ENCODE assay signal across 11 cellular contexts in genomic region chrX:96453139-96453538, GRCh38.
DNase-seq lines count a peak whose midpoint lies in the region; ATAC-seq lines count a peak whose summit lies in the region.
"Had no signal": no experiment of that assay in that cellular context is flagged by ENCODE, and none has a peak within 500 bp of the region (broad histone marks: within the 10 kb centered on the region; RNA-seq: fewer than 3 reads in every experiment).

No MANE protein-coding gene starts in this region.

- H3K9ac ChIP-seq in mesenchymal stem cell (ENCODE audit: low read length) = no peak overlapping the region

- no peak overlapping the region for H3K18ac ChIP-seq in mesenchymal stem cell (ENCODE audit: low read depth in 1 of 2, low read length in 2 of 2)

- DNase-seq in mesenchymal stem cell (no peak), cerebellum (ENCODE audit: low spot score) (no peak), HAP-1 (ENCODE audit: low spot score in 2 of 2) (no peak), NCI-H524 treated with DMSO at 0.1 percent for 48 hours (lab: John Stamatoyannopoulos, UW) (no peak)
- no peak for DNase-seq in naive thymus-derived CD8-positive, alpha-beta T cell
- DNase-seq: dermis blood vessel endothelial cell; stimulated activated CD4-positive, alpha-beta T cell treated with anti-CD3 and anti-CD28 coated beads, Interleukin-15, amount 100 ng/mL, for 24 hours had no signal

- no peak overlapping the region for H3K14ac ChIP-seq in mesenchymal stem cell (ENCODE audit: low read length in 2 of 2)

- 86% methylated on average over 1 of the region's 3 CpGs for WGBS in mesenchymal stem cell

- H2AFZ ChIP-seq in mesenchymal stem cell (ENCODE audit: low read depth, low read length) = no peak overlapping the region

- no peaks in the 10 kb centered on the region for H3K36me3 Mint-ChIP-seq in naive thymus-derived CD8-positive, alpha-beta T cell

- H3K36me3 ChIP-seq in mesenchymal stem cell (ENCODE audit: control insufficient read depth in 1 of 2, insufficient read depth in 2 of 2, low read depth in 1 of 2, low read length in 2 of 2) (no peaks in the 10 kb centered on the region), HAP-1 (replicated peaks) (no peaks in the 10 kb centered on the region)

- H4K91ac ChIP-seq in mesenchymal stem cell (ENCODE audit: low read length) = no peak overlapping the region

- no peak overlapping the region for H3K4me2 ChIP-seq in mesenchymal stem cell (ENCODE audit: low read length, poor library complexity, severe bottlenecking)

- H3K4ac ChIP-seq in mesenchymal stem cell (ENCODE audit: low read depth in 1 of 2, low read length in 2 of 2) = no peak overlapping the region

- H2BK5ac ChIP-seq in mesenchymal stem cell (ENCODE audit: low read depth, low read length, poor library complexity, severe bottlenecking) = no peak overlapping the region

- H2BK12ac ChIP-seq in mesenchymal stem cell (ENCODE audit: low read length in 2 of 2) = no peak overlapping the region

- H3K27me3 Mint-ChIP-seq in naive thymus-derived CD8-positive, alpha-beta T cell = no peaks in the 10 kb centered on the region

- in situ Hi-C loops in HAP-1 (cut with MboI; ENCODE audit: low sequenced_read_pairs) = no loop called here

- H3K4me1 Mint-ChIP-seq in naive thymus-derived CD8-positive, alpha-beta T cell = no peaks in the 10 kb centered on the region

- H3K4me3 Mint-ChIP-seq in naive thymus-derived CD8-positive, alpha-beta T cell = no peak overlapping the region

- no peak overlapping the region for H3K23ac ChIP-seq in mesenchymal stem cell (ENCODE audit: low read length in 2 of 2)

- POLR2A ChIA-PET in naive thymus-derived CD8-positive, alpha-beta T cell (lab: Charles Lee) = no interaction called here

- H3K9me3 Mint-ChIP-seq in naive thymus-derived CD8-positive, alpha-beta T cell = no peaks in the 10 kb centered on the region

- H3K4me1 ChIP-seq in mesenchymal stem cell (ENCODE audit: control insufficient read depth, insufficient read depth, low read depth, low read length) (no peaks in the 10 kb centered on the region), HAP-1 (no peaks in the 10 kb centered on the region)
- H3K4me1 ChIP-seq: Caco-2 had no signal

- no peak overlapping the region for H3K27ac Mint-ChIP-seq in naive thymus-derived CD8-positive, alpha-beta T cell

- H2AK5ac ChIP-seq in mesenchymal stem cell (ENCODE audit: low read length, severe bottlenecking) = no peak overlapping the region

- no peak overlapping the region for H2BK120ac ChIP-seq in mesenchymal stem cell (ENCODE audit: low read depth, low read length)

- H2BK15ac ChIP-seq in mesenchymal stem cell (ENCODE audit: low read depth, poor library complexity, severe bottlenecking) = no peak overlapping the region

- ATAC-seq in GM18861 (IDR thresholded peaks at IDR 0.05; ENCODE audit: unreplicated experiment) (peak; percentile 92), GM21717 (IDR thresholded peaks at IDR 0.05; ENCODE audit: unreplicated experiment) (peak; percentile 82), HG03196 (IDR thresholded peaks at IDR 0.05; ENCODE audit: unreplicated experiment) (peak; percentile 92)
- ATAC-seq in naive thymus-derived CD8-positive, alpha-beta T cell = no peak

- H3K9me3 ChIP-seq in mesenchymal stem cell (ENCODE audit: control insufficient read depth, low read length) (no peaks in the 10 kb centered on the region), HAP-1 (no peaks in the 10 kb centered on the region)
- H3K9me3 ChIP-seq: Caco-2 had no signal

- H4K8ac ChIP-seq in mesenchymal stem cell (ENCODE audit: low read length) = no peak overlapping the region

- peak overlapping the region; percentile 90 for H3K27ac ChIP-seq in mesenchymal stem cell (ENCODE audit: low read length, poor library complexity, severe bottlenecking)

- H3K4me3 ChIP-seq in mesenchymal stem cell (ENCODE audit: insufficient read depth in 1 of 2, low read depth in 1 of 2, low read length in 2 of 2) (no peak overlapping the region), HAP-1 (no peak overlapping the region)

- no peaks in the 10 kb centered on the region for H3K79me1 ChIP-seq in mesenchymal stem cell (replicated peaks; ENCODE audit: low read length, poor library complexity, severe bottlenecking)

- H3K27me3 ChIP-seq in mesenchymal stem cell (ENCODE audit: control insufficient read depth in 1 of 2, insufficient read depth in 1 of 2, low read length in 2 of 2) = no peaks in the 10 kb centered on the region
- no peaks in the 10 kb centered on the region for H3K27me3 ChIP-seq in HAP-1 (ENCODE audit: low read depth)

Comparison
In these comparisons a context has a peak if more than half of its experiments do, and no peak if none do; other contexts are left out.
1. ATAC-seq: peak in GM18861 (single experiment), GM21717 (single experiment) and HG03196 (single experiment); none in naive thymus-derived CD8-positive, alpha-beta T cell (0 of 2).